Comparison of ENCODE assay signal across 16 cellular contexts in genomic region chr1:94623560-94624148, GRCh38.
DNase-seq lines count a peak whose midpoint lies in the region; ATAC-seq and TF ChIP-seq lines count a peak whose summit lies in the region.
"Had no signal": no experiment of that assay in that cellular context is flagged by ENCODE, and none has a peak within 500 bp of the region (broad histone marks: within the 10 kb centered on the region; RNA-seq: fewer than 3 reads in every experiment).

No MANE protein-coding gene starts in this region.

- H3K4me1 Mint-ChIP-seq in type B pancreatic cell (ENCODE audit: unreplicated experiment): peaks cover 27% of the 10 kb centered on the region
- no peaks in the 10 kb centered on the region for H3K4me1 Mint-ChIP-seq in activated CD8-positive, alpha-beta T cell treated with anti-CD3 and anti-CD28 coated beads, Interleukin-2, amount 10 ng/mL, durations not matched to agents 7 days and 5 days (ENCODE audit: low read depth)
- H3K4me1 Mint-ChIP-seq: naive thymus-derived CD8-positive, alpha-beta T cell had no signal

- no peaks in the 10 kb centered on the region for H3K9me2 ChIP-seq in SK-N-SH

- no peak for DNase-seq in SK-N-SH
- DNase-seq in mammary epithelial cell: peak; percentile 45
- no peak for DNase-seq in lower lobe of right lung
- DNase-seq in type B pancreatic cell (ENCODE audit: extremely low spot score, unreplicated experiment): no peak
- DNase-seq in activated CD8-positive, alpha-beta T cell treated with anti-CD3 and anti-CD28 coated beads, Interleukin-2, amount 10 ng/mL, durations not matched to agents 7 days and 5 days: no peak
- DNase-seq: activated CD4-positive, alpha-beta T cell treated with anti-CD3 and anti-CD28 coated beads, Interleukin-2, amount 50 U/mL, for 1 hour; CD4-positive, alpha-beta T cell; GM23248; left colon; naive thymus-derived CD8-positive, alpha-beta T cell; NCI-H2029 treated with DMSO at 0.1 percent for 48 hours; NCI-H774 had no signal

- H3K4me1 ChIP-seq in SK-N-SH (ENCODE audit: control insufficient read depth in 1 of 2, insufficient read depth in 2 of 2, low read depth in 1 of 2, low read length in 1 of 2) (peaks cover 0 to 11% of the 10 kb centered on the region in 2 experiments; a peak in 1 of 4 replicates), mammary epithelial cell (ENCODE audit: insufficient read depth, low read length) (peaks cover 52% of the 10 kb centered on the region), lower lobe of right lung (peaks cover 9% of the 10 kb centered on the region)

- peak overlapping the region; percentile 87 for H3K27ac Mint-ChIP-seq in type B pancreatic cell
- H3K27ac Mint-ChIP-seq in activated CD8-positive, alpha-beta T cell treated with anti-CD3 and anti-CD28 coated beads, Interleukin-2, amount 10 ng/mL, durations not matched to agents 7 days and 5 days: no peak overlapping the region
- H3K27ac Mint-ChIP-seq: activated T-helper 1 cell treated with anti-CD3 and anti-CD28 coated beads, Interleukin-12 subunit alpha, Interleukin-12 subunit beta, Interleukin-2, Interleukin-4 antibody, amounts not matched to agents 30 ng/mL and 10 ng/mL and 1 ng/mL, durations not matched to agents 14 hours and 24 hours and 36 hours; CD4-positive, alpha-beta T cell; naive thymus-derived CD8-positive, alpha-beta T cell had no signal

- H2AFZ ChIP-seq in SK-N-SH (ENCODE audit: low read depth) (no peak overlapping the region), mammary epithelial cell (ENCODE audit: low read depth, low read length) (no peak overlapping the region)
- H2AFZ ChIP-seq: GM23248 had no signal

- H3K79me2 ChIP-seq in SK-N-SH (ENCODE audit: insufficient read depth) (no peaks in the 10 kb centered on the region), mammary epithelial cell (ENCODE audit: insufficient read depth, low read length) (no peaks in the 10 kb centered on the region)

- H4K20me1 ChIP-seq in SK-N-SH (ENCODE audit: insufficient read depth) (no peaks in the 10 kb centered on the region), mammary epithelial cell (ENCODE audit: insufficient read depth, low read length) (no peaks in the 10 kb centered on the region)

- no peak overlapping the region for H3K9ac ChIP-seq in SK-N-SH
- peak overlapping the region; percentile 80 for H3K9ac ChIP-seq in mammary epithelial cell (ENCODE audit: insufficient read depth, low read length)
- H3K9ac ChIP-seq: GM23248 had no signal

- H3K36me3 Mint-ChIP-seq in type B pancreatic cell: no peaks in the 10 kb centered on the region
- H3K36me3 Mint-ChIP-seq in activated CD8-positive, alpha-beta T cell treated with anti-CD3 and anti-CD28 coated beads, Interleukin-2, amount 10 ng/mL, durations not matched to agents 7 days and 5 days (ENCODE audit: low read depth): no peaks in the 10 kb centered on the region
- H3K36me3 Mint-ChIP-seq: naive thymus-derived CD8-positive, alpha-beta T cell had no signal

- TF ChIP-seq RAD21 in SK-N-SH (IDR thresholded peaks at IDR 0.05; ENCODE audit: low read length): no peak

- POLR2A ChIA-PET in SK-N-SH (lab: Yijun Ruan, JAX): no interaction called here
- POLR2A ChIA-PET in activated CD8-positive, alpha-beta T cell treated with anti-CD3 and anti-CD28 coated beads, Interleukin-2, amount 10 ng/mL, durations not matched to agents 7 days and 5 days (lab: Charles Lee): no interaction called here

- H3K4me3 ChIP-seq in SK-N-SH (ENCODE audit: low read depth in 2 of 2, low read length in 1 of 2) (no peak overlapping the region), mammary epithelial cell (replicated peaks in 1 of 3; ENCODE audit: insufficient read depth in 1 of 3, low read depth in 2 of 3, low read length in 3 of 3) (no peak overlapping the region), lower lobe of right lung (no peak overlapping the region)
- H3K4me3 ChIP-seq: GM23248 had no signal

- TF ChIP-seq CTCF in SK-N-SH (IDR thresholded peaks at IDR 0.05) (no peak), mammary epithelial cell (conservative IDR thresholded peaks at IDR 0.05 in 1 of 2, IDR thresholded peaks at IDR 0.05 in 1 of 2; ENCODE audit: extremely low read depth in 1 of 2, insufficient read depth in 1 of 2, low read depth in 1 of 2, low read length in 2 of 2) (no peak), lower lobe of right lung (IDR thresholded peaks at IDR 0.05) (no peak), type B pancreatic cell (conservative IDR thresholded peaks at IDR 0.05) (no peak)

- no peaks in the 10 kb centered on the region for H3K27me3 Mint-ChIP-seq in type B pancreatic cell
- H3K27me3 Mint-ChIP-seq in activated CD8-positive, alpha-beta T cell treated with anti-CD3 and anti-CD28 coated beads, Interleukin-2, amount 10 ng/mL, durations not matched to agents 7 days and 5 days (ENCODE audit: low read depth): no peaks in the 10 kb centered on the region

- CTCF ChIA-PET in SK-N-SH (lab: Yijun Ruan, JAX): interaction anchor here (0.9 kb wide), 1 partner anchor 143 kb away, joined by 3 read pairs; no protein-coding TSS in a partner anchor
- CTCF ChIA-PET in mammary epithelial cell (lab: Charles Lee; ENCODE audit: low non-redundant PET): no interaction called here
- CTCF ChIA-PET in activated CD8-positive, alpha-beta T cell treated with anti-CD3 and anti-CD28 coated beads, Interleukin-2, amount 10 ng/mL, durations not matched to agents 7 days and 5 days (lab: Charles Lee): no interaction called here

- no peak for TF ChIP-seq EP300 in SK-N-SH (IDR thresholded peaks at IDR 0.05; ENCODE audit: borderline replicate concordance in 1 of 2, low read depth in 1 of 2, low read length in 1 of 2)

- no peak overlapping the region for H3K27ac ChIP-seq in SK-N-SH (ENCODE audit: low read depth in 2 of 2, low read length in 1 of 2)
- H3K27ac ChIP-seq in mammary epithelial cell (ENCODE audit: insufficient read depth, low read depth, low read length): peak overlapping the region; percentile 87
- H3K27ac ChIP-seq in lower lobe of right lung: peak overlapping the region; percentile 11
- H3K27ac ChIP-seq: GM23248 had no signal

- peak overlapping the region; percentile 20 for H3K4me3 Mint-ChIP-seq in type B pancreatic cell
- no peak overlapping the region for H3K4me3 Mint-ChIP-seq in activated CD8-positive, alpha-beta T cell treated with anti-CD3 and anti-CD28 coated beads, Interleukin-2, amount 10 ng/mL, durations not matched to agents 7 days and 5 days
- H3K4me3 Mint-ChIP-seq: activated T-helper 1 cell treated with anti-CD3 and anti-CD28 coated beads, Interleukin-12 subunit alpha, Interleukin-12 subunit beta, Interleukin-2, Interleukin-4 antibody, amounts not matched to agents 30 ng/mL and 10 ng/mL and 1 ng/mL, durations not matched to agents 14 hours and 24 hours and 36 hours; CD4-positive, alpha-beta T cell; naive thymus-derived CD8-positive, alpha-beta T cell had no signal

- WGBS in SK-N-SH (ENCODE audit: low lambda C conversion rate): 82% methylated on average over 6 of the region's 8 CpGs
- WGBS in mammary epithelial cell (ENCODE audit: low coverage, missing lambda C conversion rate): 78% methylated on average over 8 of the region's 8 CpGs

- H3K4me2 ChIP-seq in SK-N-SH (no peak overlapping the region), mammary epithelial cell (ENCODE audit: insufficient read depth, low read depth, low read length) (peak overlapping the region; percentile 37)

- BruUV-seq in mammary epithelial cell (replicated peaks; lab: Mats Ljungman, UMichigan): no TSS peak

- H3F3A ChIP-seq in SK-N-SH (replicated peaks; ENCODE audit: insufficient read depth): no peaks in the 10 kb centered on the region

- H3K9me3 ChIP-seq in SK-N-SH (no peaks in the 10 kb centered on the region), mammary epithelial cell (replicated peaks; ENCODE audit: insufficient read depth, low read length) (peaks cover 1% of the 10 kb centered on the region), lower lobe of right lung (peaks cover 4% of the 10 kb centered on the region)

- peak; percentile 7; the same call in 1 of the 3 replicates for ATAC-seq in SK-N-SH treated with all-trans-retinoic acid at 6 μM for 48 hours
- ATAC-seq in lower lobe of right lung: peak in 1 of 2 donors; percentile 68
- ATAC-seq in activated CD8-positive, alpha-beta T cell treated with anti-CD3 and anti-CD28 coated beads, Interleukin-2, amount 10 ng/mL, durations not matched to agents 7 days and 5 days: no peak
- ATAC-seq in HG02840 (IDR thresholded peaks at IDR 0.05; ENCODE audit: low FRiP score, unreplicated experiment): no peak
- no peak for ATAC-seq in esophagus mucosa
- ATAC-seq: left colon; naive thymus-derived CD8-positive, alpha-beta T cell had no signal

- H3K36me3 ChIP-seq in SK-N-SH (replicated peaks in 1 of 2; ENCODE audit: control insufficient read depth in 1 of 2, insufficient read depth in 2 of 2, low read length in 1 of 2) (no peaks in the 10 kb centered on the region), mammary epithelial cell (ENCODE audit: insufficient read depth, low read length) (no peaks in the 10 kb centered on the region), lower lobe of right lung (no peaks in the 10 kb centered on the region)

- in situ Hi-C loops in mammary epithelial cell (cut with MboI; ENCODE audit: low sequenced_read_pairs in 2 of 2): no loop called here

- no peaks in the 10 kb centered on the region for H3K9me3 Mint-ChIP-seq in type B pancreatic cell
- H3K9me3 Mint-ChIP-seq in activated CD8-positive, alpha-beta T cell treated with anti-CD3 and anti-CD28 coated beads, Interleukin-2, amount 10 ng/mL, durations not matched to agents 7 days and 5 days (ENCODE audit: insufficient read depth): peaks cover under 1% of the 10 kb centered on the region
- H3K9me3 Mint-ChIP-seq: activated T-helper 1 cell treated with anti-CD3 and anti-CD28 coated beads, Interleukin-12 subunit alpha, Interleukin-12 subunit beta, Interleukin-2, Interleukin-4 antibody, amounts not matched to agents 30 ng/mL and 10 ng/mL and 1 ng/mL, durations not matched to agents 14 hours and 24 hours and 36 hours; CD4-positive, alpha-beta T cell had no signal

- intact Hi-C loops in mammary epithelial cell (cut with micrococcal nuclease) (no loop called here), lower lobe of right lung (cut with DNase I) (no loop called here)

- dilution Hi-C loops in mammary epithelial cell (cut with HindIII; ENCODE audit: low sequenced_read_pairs): no loop called here

- H3K27me3 ChIP-seq in SK-N-SH (ENCODE audit: insufficient read depth) (no peaks in the 10 kb centered on the region), mammary epithelial cell (ENCODE audit: insufficient read depth, low read length) (no peaks in the 10 kb centered on the region), lower lobe of right lung (ENCODE audit: low read depth) (no peaks in the 10 kb centered on the region)

TF ChIP-seq in SK-N-SH treated with all-trans-retinoic acid at 6 μM for 48 hours, 23 proteins besides CTCF, POLR2A, EP300 and RAD21 (continues in another document):
- no peak for TF ChIP-seq ZFP30 (CRISPR knock-in tag; IDR thresholded peaks at IDR 0.05)

TF ChIP-seq in SK-N-SH, 30 proteins besides CTCF, POLR2A, EP300 and RAD21 (continues in another document):
- TF ChIP-seq EZH2phosphoT487 (IDR thresholded peaks at IDR 0.05; ENCODE audit: borderline replicate concordance, low read depth) (no peak), POLR2AphosphoS5 (IDR thresholded peaks at IDR 0.05; ENCODE audit: low read depth, low read length) (no peak)

Comparison
In these comparisons a context has a peak if more than half of its experiments do, and no peak if none do; other contexts are left out.
1. H3K27ac ChIP-seq: peak in mammary epithelial cell (single experiment) and lower lobe of right lung (single experiment); none in SK-N-SH (0 of 2).